ENCODE assay signal across 1 cellular context in genomic region chr6:43496370-43497128, GRCh38.
A peak's percentile ranks its signal among the peaks of the same experiment; 100 is the strongest.
TF ChIP-seq lines count a peak whose summit lies in the region.

No MANE protein-coding gene starts in this region.

TF ChIP-seq in K562, 482 proteins besides CTCF, POLR2A, EP300 and RAD21 (continued from another document and continues in another):
- TF ChIP-seq ZNF318 (IDR thresholded peaks at IDR 0.05; ENCODE audit: borderline replicate concordance in 1 of 2, low read depth in 1 of 2) (no peak), ARID2 (IDR thresholded peaks at IDR 0.05) (peak; percentile 73; the same call in 1 of the 2 replicates), FOS (IDR thresholded peaks at IDR 0.05; ENCODE audit: extremely low read depth, insufficient read length) (no peak), TRIM24 (IDR thresholded peaks at IDR 0.05) (no peak), ZNF583 (CRISPR knock-in tag; IDR thresholded peaks at IDR 0.05) (no peak), ATF2 (CRISPR knock-in tag; IDR thresholded peaks at IDR 0.05) (no peak), ZFP91 (CRISPR knock-in tag; IDR thresholded peaks at IDR 0.05) (no peak), NKRF (IDR thresholded peaks at IDR 0.05; ENCODE audit: borderline replicate concordance) (no peak), KHSRP (IDR thresholded peaks at IDR 0.05) (no peak), ZBTB26 (CRISPR knock-in tag; IDR thresholded peaks at IDR 0.05) (no peak), KLF10 (CRISPR knock-in tag; IDR thresholded peaks at IDR 0.05) (no peak), CREM (IDR thresholded peaks at IDR 0.05; ENCODE audit: low read depth) (peak; percentile 25; the same call in 1 of the 2 replicates), SNIP1 (IDR thresholded peaks at IDR 0.05; ENCODE audit: low read depth) (no peak), TAL1 (IDR thresholded peaks at IDR 0.05) (no peak), HOMEZ (CRISPR knock-in tag; IDR thresholded peaks at IDR 0.05) (no peak), HNRNPLL (IDR thresholded peaks at IDR 0.05; ENCODE audit: low read depth, low read length, poor library complexity, severe bottlenecking) (no peak), ZNF696 (CRISPR knock-in tag; conservative IDR thresholded peaks at IDR 0.05) (no peak), KLF6 (CRISPR knock-in tag; IDR thresholded peaks at IDR 0.05; ENCODE audit: borderline replicate concordance) (no peak), BDP1 (IDR thresholded peaks at IDR 0.05; ENCODE audit: insufficient read depth, insufficient read length) (no peak), MAZ (CRISPR knock-in tag; conservative IDR thresholded peaks at IDR 0.05 in 1 of 2, IDR thresholded peaks at IDR 0.05 in 1 of 2) (peak; percentile 87 to 98), ZNF384 (IDR thresholded peaks at IDR 0.05; ENCODE audit: low read depth, low read length) (peak; percentile 74), KLF13 (tag; IDR thresholded peaks at IDR 0.05; ENCODE audit: borderline replicate concordance, low read depth) (no peak), MNT (conservative IDR thresholded peaks at IDR 0.05) (no peak; a peak in 1 of 4 replicates), HDAC3 (IDR thresholded peaks at IDR 0.05; ENCODE audit: borderline replicate concordance, partially characterized antibody) (no peak), THAP7 (CRISPR knock-in tag; IDR thresholded peaks at IDR 0.05) (no peak), NR2C1 (IDR thresholded peaks at IDR 0.05) (no peak), NR2C1 (tag; IDR thresholded peaks at IDR 0.05) (no peak), TCFL5 (CRISPR knock-in tag; conservative IDR thresholded peaks at IDR 0.05) (no peak), ZNF175 (CRISPR knock-in tag; IDR thresholded peaks at IDR 0.05; ENCODE audit: low read depth) (no peak), SMC3 (conservative IDR thresholded peaks at IDR 0.05; ENCODE audit: insufficient read depth, low read depth, low read length) (peak; percentile 92), ZNF212 (CRISPR knock-in tag; IDR thresholded peaks at IDR 0.05) (no peak), E2F4 (CRISPR knock-in tag; IDR thresholded peaks at IDR 0.05; ENCODE audit: low read depth) (no peak), PPARD (CRISPR knock-in tag; IDR thresholded peaks at IDR 0.05) (no peak), RBM17 (IDR thresholded peaks at IDR 0.05; ENCODE audit: borderline replicate concordance, low read depth, low read length) (no peak), MYC (IDR thresholded peaks at IDR 0.05; ENCODE audit: low read depth, low read length) (0 out of 2 replicates have a peak, but pooled peaks have one; percentile 16), MYC (CRISPR knock-in tag; IDR thresholded peaks at IDR 0.05; ENCODE audit: borderline replicate concordance, low read depth) (no peak), MTA2 (IDR thresholded peaks at IDR 0.05; ENCODE audit: low read depth) (no peak), ZNF324 (CRISPR knock-in tag; IDR thresholded peaks at IDR 0.05) (no peak), LCOR (CRISPR knock-in tag; IDR thresholded peaks at IDR 0.05) (no peak), TBL1XR1 (IDR thresholded peaks at IDR 0.05; ENCODE audit: low read length in 2 of 2) (no peak), NFRKB (IDR thresholded peaks at IDR 0.05; ENCODE audit: low read depth) (no peak), FOXA1 (IDR thresholded peaks at IDR 0.05; ENCODE audit: borderline replicate concordance) (no peak), RBM14 (IDR thresholded peaks at IDR 0.05; ENCODE audit: borderline replicate concordance, insufficient read depth, low read depth, low read length) (no peak), PRMT5 (CRISPR knock-in tag; IDR thresholded peaks at IDR 0.05) (no peak), ZNF561 (CRISPR knock-in tag; conservative IDR thresholded peaks at IDR 0.05) (no peak), CAMTA2 (CRISPR knock-in tag; conservative IDR thresholded peaks at IDR 0.05) (no peak), MAFF (IDR thresholded peaks at IDR 0.05; ENCODE audit: low read length) (no peak), ZNF644 (tag; IDR thresholded peaks at IDR 0.05; ENCODE audit: low read depth) (no peak)
